18 cellular contexts compared by ENCODE assay signal in the genomic region with DNA sequence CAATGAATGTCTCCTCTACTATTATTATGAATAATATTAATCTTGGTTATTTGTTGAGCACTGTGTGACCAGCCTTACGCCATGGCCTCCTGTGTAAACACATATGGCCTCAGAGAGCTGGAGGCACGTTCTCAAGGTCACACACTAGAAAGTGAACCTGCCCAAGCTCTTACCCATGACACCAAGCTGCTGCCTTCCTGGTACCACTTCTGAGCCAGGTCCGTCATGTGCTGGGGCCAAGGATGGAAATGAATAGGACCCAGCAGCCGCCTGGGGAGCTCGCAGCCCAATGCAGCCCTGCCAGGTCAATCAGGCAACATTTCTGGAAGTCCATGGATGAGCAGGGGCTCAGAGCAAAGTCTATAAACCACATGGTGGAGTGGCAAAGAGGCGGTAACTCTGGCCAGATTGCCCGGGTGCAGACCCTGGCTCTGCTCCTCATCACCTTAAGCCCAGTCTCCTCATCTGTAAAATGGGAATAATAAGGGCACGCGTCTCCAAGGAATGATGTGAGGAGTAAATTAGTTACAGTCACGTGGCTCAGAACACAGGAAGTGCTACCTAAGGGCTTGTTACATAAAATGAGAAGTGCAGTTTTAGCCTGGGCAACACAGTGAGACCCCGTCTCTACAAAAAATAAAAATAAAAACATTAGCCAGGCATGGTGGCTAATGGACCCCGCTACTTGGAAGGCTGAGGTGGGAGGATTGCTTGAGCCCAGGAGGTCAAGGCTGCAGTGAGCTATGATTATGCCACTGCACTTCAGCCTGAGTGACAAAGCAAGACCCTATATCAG.
"Had no signal": no experiment of that assay in that cellular context is flagged by ENCODE, and none has a peak within 500 bp of the region (broad histone marks: within the 10 kb centered on the region; RNA-seq: fewer than 3 reads in every experiment).

No MANE protein-coding gene starts in this region.

- H3K27me3 ChIP-seq: adrenal gland, ascending aorta, neural progenitor cell had no signal

- H3K4me3 ChIP-seq: adrenal gland, ascending aorta, neural progenitor cell, suprapubic skin, transverse colon had no signal

- H3K4me1 ChIP-seq: adrenal gland, neural progenitor cell, suprapubic skin had no signal

- H3K9me3 ChIP-seq: adrenal gland, ascending aorta, suprapubic skin, transverse colon had no signal

- ATAC-seq: activated CD4-positive, alpha-beta T cell treated with anti-CD3 and anti-CD28 coated beads for 36 hours; activated T-cell treated with anti-CD3 and anti-CD28 coated beads, Interleukin-2, amount 50 U/mL, for 4 hours; naive thymus-derived CD8-positive, alpha-beta T cell; stimulated activated effector memory CD8-positive, alpha-beta T cell treated with anti-CD3 and anti-CD28 coated beads, Interleukin-12 subunit alpha, Interleukin-12 subunit beta, amount 100 ng/mL, for 72 hours; stimulated activated naive CD8-positive, alpha-beta T cell treated with anti-CD3 and anti-CD28 coated beads, Interleukin-15, amount 100 ng/mL, for 72 hours had no signal

- H3K36me3 ChIP-seq: adrenal gland, ascending aorta, neural progenitor cell, suprapubic skin, transverse colon had no signal

- H3K27ac ChIP-seq: adrenal gland, ascending aorta, neural progenitor cell, suprapubic skin had no signal

- DNase-seq: activated B cell treated with CpG ODN at 0.5 μM for 24 hours; activated CD4-positive, alpha-beta T cell treated with anti-CD3 and anti-CD28 coated beads for 36 hours; activated CD4-positive, alpha-beta T cell treated with anti-CD3 and anti-CD28 coated beads, Interleukin-2, amount 50 U/mL, for 48 hours; activated CD8-positive, alpha-beta memory T cell treated with anti-CD3 and anti-CD28 coated beads, Interleukin-2, amount 50 U/mL, for 48 hours; activated naive CD4-positive, alpha-beta T cell; activated T-cell treated with anti-CD3 and anti-CD28 coated beads, Interleukin-2, amount 50 U/mL, for 4 hours; adrenal gland; foreskin fibroblast; small intestine; stimulated activated CD4-positive, alpha-beta T cell treated with anti-CD3 and anti-CD28 coated beads, Interleukin-2, amount 100 ng/mL, for 24 hours; stimulated activated naive CD8-positive, alpha-beta T cell treated with anti-CD3 and anti-CD28 coated beads, Interleukin-15, amount 100 ng/mL, for 72 hours; T1000; transverse colon had no signal
